7 cellular contexts compared by ENCODE assay signal in the genomic region with DNA sequence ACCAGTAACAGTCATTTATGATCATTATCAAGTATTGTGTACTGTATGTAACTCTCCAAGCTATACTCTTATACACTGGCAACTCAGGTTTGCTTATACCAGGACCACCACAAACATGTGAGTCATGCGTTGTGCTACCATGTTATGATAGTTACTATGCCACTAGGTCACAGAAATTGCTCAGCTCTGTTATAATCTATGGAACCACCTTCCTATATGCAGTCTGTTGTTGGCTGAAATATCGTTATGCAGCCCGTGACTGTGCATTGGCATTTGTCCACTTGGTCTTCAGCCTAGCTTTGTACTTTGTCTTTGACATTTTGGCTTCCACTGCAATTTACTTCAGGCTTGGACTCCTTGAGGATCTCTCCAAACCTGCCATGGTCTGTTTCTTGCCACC. TPM values are rescaled to one million over a fixed set of nuclear protein-coding genes. Genes with fewer than 3 reads are reported as not detected.
DNase-seq lines count a peak whose midpoint lies in the region; ATAC-seq, FAIRE-seq and TF ChIP-seq lines count a peak whose summit lies in the region.
"Not testable (repeated sequence)": the region's sequence is repeated elsewhere in the genome, so short reads cannot be mapped to it uniquely, and the experiment has no call there.

No MANE protein-coding gene starts in this region.

- intact Hi-C loops in PC-3 (cut with micrococcal nuclease); activated CD4-positive, alpha-beta T cell treated with anti-CD3 and anti-CD28 coated beads for 36 hours (cut with DNase I, micrococcal nuclease); K562 (cut with micrococcal nuclease); heart left ventricle (cut with DNase I): not testable (repeated sequence)

- ATAC-seq in PC-3 (peak; percentile 40; the same call in 1 of the 2 replicates), K562 (peak; percentile 86), heart left ventricle (peak in 3 of 4 donors; percentile 19 to 22 (median 20))
- peak; percentile 53 for ATAC-seq in activated CD4-positive, alpha-beta T cell treated with anti-CD3 and anti-CD28 coated beads for 36 hours
- ATAC-seq in stimulated activated naive CD8-positive, alpha-beta T cell treated with anti-CD3 and anti-CD28 coated beads, Interleukin-15, Interleukin-2, amounts not matched to agents 100 U/mL and 50 U/mL, for 24 hours = peak; percentile 48

- H3K36me3 ChIP-seq in PC-3 (ENCODE audit: low read depth, low read length); K562 (ENCODE audit: control insufficient read depth, insufficient read depth, low read length); heart left ventricle: not testable (repeated sequence)

- not testable (repeated sequence) for H3K27ac Mint-ChIP-seq in activated CD4-positive, alpha-beta T cell treated with anti-CD3 and anti-CD28 coated beads for 36 hours

- not testable (repeated sequence) for TF ChIP-seq CTCF in PC-3 (conservative IDR thresholded peaks at IDR 0.05; ENCODE audit: low read depth, low read length); K562 (IDR thresholded peaks at IDR 0.05 in 2 of 3, conservative IDR thresholded peaks at IDR 0.05 in 1 of 3; ENCODE audit: insufficient read depth in 2 of 3, low read depth in 1 of 3, low read length in 3 of 3); heart left ventricle (IDR thresholded peaks at IDR 0.05)

- peak; percentile 90 for FAIRE-seq in K562 (lab: Jason Lieb, UNC)

- H3K4me3 ChIP-seq in PC-3 (ENCODE audit: low read length); K562; heart left ventricle: not testable (repeated sequence)

- TF ChIP-seq POLR2A in K562 (conservative IDR thresholded peaks at IDR 0.05); erythroblast (IDR thresholded peaks at IDR 0.05; ENCODE audit: low read length); heart left ventricle (IDR thresholded peaks at IDR 0.05): not testable (repeated sequence)

- H3K9me3 Mint-ChIP-seq in activated CD4-positive, alpha-beta T cell treated with anti-CD3 and anti-CD28 coated beads for 36 hours (ENCODE audit: low read depth) = not testable (repeated sequence)

- DNase-seq in HT1080 (ENCODE audit: low read depth) (peak; percentile 32), PC-3 (peak; percentile 31), K562 (ENCODE audit: extremely low read depth in 1 of 4, low spot score in 3 of 4) (peak in 1 of 4 experiments; percentile 51), erythroblast (lab: John Stamatoyannopoulos, UW) (peak; percentile 78 to 86)
- DNase-seq in activated CD4-positive, alpha-beta T cell treated with anti-CD3 and anti-CD28 coated beads for 36 hours; heart left ventricle; stimulated activated naive CD8-positive, alpha-beta T cell treated with anti-CD3 and anti-CD28 coated beads, Interleukin-15, Interleukin-2, amounts not matched to agents 100 U/mL and 50 U/mL, for 24 hours: not testable (repeated sequence)

- 5% methylated on average over 3 of the region's 3 CpGs for WGBS in K562 (ENCODE audit: insufficient coverage, low coverage, missing lambda C conversion rate)
- WGBS in heart left ventricle, 4 donors = 47 to 71% (median 58%) methylated on average over 3 of the region's 3 CpGs

- H3F3A ChIP-seq in PC-3 (ENCODE audit: low read length, unreplicated experiment) = not testable (repeated sequence)

- not testable (repeated sequence) for TF ChIP-seq EP300 in K562 (IDR thresholded peaks at IDR 0.05; ENCODE audit: low read length)

- H3K79me2 ChIP-seq in PC-3 (ENCODE audit: low read length); K562 (ENCODE audit: control insufficient read depth, insufficient read depth, low read length): not testable (repeated sequence)

- CTCF ChIA-PET in PC-3 (lab: Charles Lee); activated CD4-positive, alpha-beta T cell treated with anti-CD3 and anti-CD28 coated beads for 36 hours (lab: Charles Lee); K562 (lab: Yijun Ruan, JAX; ENCODE audit: low intra/inter-chr PET ratio): not testable (repeated sequence)

- H3K9ac ChIP-seq in PC-3 (ENCODE audit: low read length); K562 (ENCODE audit: insufficient read depth in 1 of 2, low read depth in 2 of 2, low read length in 2 of 2): not testable (repeated sequence)

- not testable (repeated sequence) for H3K9me1 ChIP-seq in K562 (ENCODE audit: control insufficient read depth, insufficient read depth, low read length)

- BruUV-seq in PC-3 (replicated peaks; lab: Mats Ljungman, UMichigan); K562 (replicated peaks; lab: Mats Ljungman, UMichigan): not testable (repeated sequence)

- H4K20me1 ChIP-seq in PC-3 (ENCODE audit: low read length); K562 (replicated peaks; ENCODE audit: control insufficient read depth, insufficient read depth, low read length): not testable (repeated sequence)

- H3K9me3 ChIP-seq in PC-3 (ENCODE audit: low read length); K562 (replicated peaks; ENCODE audit: control insufficient read depth, insufficient read depth, low read depth, low read length); heart left ventricle: not testable (repeated sequence)

- H3K4me1 Mint-ChIP-seq in activated CD4-positive, alpha-beta T cell treated with anti-CD3 and anti-CD28 coated beads for 36 hours = not testable (repeated sequence)

- not testable (repeated sequence) for H3K27me3 Mint-ChIP-seq in activated CD4-positive, alpha-beta T cell treated with anti-CD3 and anti-CD28 coated beads for 36 hours

- not testable (repeated sequence) for H3K27ac ChIP-seq in PC-3 (ENCODE audit: low read length); heart left ventricle
- H3K27ac ChIP-seq in K562 (ENCODE audit: extremely low read depth, low read depth, low read length) = peak overlapping the region; percentile 51; the same call in 1 of the 3 replicates

- not testable (repeated sequence) for H2AFZ ChIP-seq in PC-3 (ENCODE audit: low read length); K562 (ENCODE audit: low read depth, low read length)

- H3K9me2 ChIP-seq in PC-3 (replicated peaks; ENCODE audit: low read length) = not testable (repeated sequence)

- in situ Hi-C loops in K562 (cut with MboI) = not testable (repeated sequence)

- not testable (repeated sequence) for H3K27me3 ChIP-seq in PC-3 (ENCODE audit: low read length); K562 (ENCODE audit: control insufficient read depth in 2 of 2, insufficient read depth in 2 of 2, low read length in 2 of 2); heart left ventricle

- H3K4me2 ChIP-seq in PC-3 (ENCODE audit: low read length) = not testable (repeated sequence)
- H3K4me2 ChIP-seq in K562 (ENCODE audit: insufficient read depth, low read length) = peak overlapping the region; percentile 6; the same call in 1 of the 2 replicates

- TF ChIP-seq RAD21 in K562 (CRISPR knock-in tag; conservative IDR thresholded peaks at IDR 0.05 in 1 of 2, IDR thresholded peaks at IDR 0.05 in 1 of 2) = not testable (repeated sequence)

- not testable (repeated sequence) for H3K36me3 Mint-ChIP-seq in activated CD4-positive, alpha-beta T cell treated with anti-CD3 and anti-CD28 coated beads for 36 hours (ENCODE audit: low read depth)

- H3K4me1 ChIP-seq in PC-3 (ENCODE audit: insufficient read depth, low read length); K562 (replicated peaks in 1 of 2; ENCODE audit: control insufficient read depth in 2 of 2, insufficient read depth in 2 of 2, low read length in 2 of 2); heart left ventricle: not testable (repeated sequence)

- POLR2A ChIA-PET in PC-3 (lab: Charles Lee; ENCODE audit: unreplicated experiment); activated CD4-positive, alpha-beta T cell treated with anti-CD3 and anti-CD28 coated beads for 36 hours (lab: Charles Lee); K562 (lab: Yijun Ruan, JAX): not testable (repeated sequence)

- H3K4me3 Mint-ChIP-seq in activated CD4-positive, alpha-beta T cell treated with anti-CD3 and anti-CD28 coated beads for 36 hours = not testable (repeated sequence)

RNA-seq across cellular contexts. Expression of a gene that starts 7.5 kb away (rescaled TPM):
- total RNA-seq in HT1080 (2014; rRNA removed; shearing (Covaris generic)) = 38.2 and 41.1 TPM in 2 replicates
- polyA plus RNA-seq in HT1080 (2015; cell fraction: cytosol; rRNA removed) = 19.0 and 20.6 TPM in 2 replicates
- polyA plus RNA-seq in HT1080 (2015; cell fraction: nucleus; rRNA removed) = 186 and 190 TPM in 2 replicates
- 53.8 and 72.2 TPM in 2 replicates for total RNA-seq in PC-3 (2014; rRNA removed)
- total RNA-seq in activated CD4-positive, alpha-beta T cell treated with anti-CD3 and anti-CD28 coated beads for 36 hours = 100 to 1,000 TPM in 1 of 2 experiments, 10 to 100 TPM in 1; 97.0 to 125 TPM
- 399 and 677 TPM in 2 replicates for total RNA-seq in K562 (2011; cell fraction: chromatin; rRNA removed; ENCODE audit: low replicate concordance)
- 337 and 381 TPM in 2 replicates for total RNA-seq in K562 (2011; cell fraction: nucleolus; rRNA removed)
- total RNA-seq in K562 (2011; cell fraction: nucleoplasm; rRNA removed) = 261 and 283 TPM in 2 replicates
- 47.6 and 52.0 TPM in 2 replicates for total RNA-seq in K562 (2014; rRNA removed)
- total RNA-seq in K562 (2014; rRNA removed; fragmentation: Illumina TruSeq; extraction: Trizol) = 29.9 and 30.0 TPM in 2 replicates
- total RNA-seq in K562 (2015; rRNA removed; fragmentation: Illumina TruSeq; extraction: Trizol) = 35.3 and 37.5 TPM in 2 replicates
- total RNA-seq in K562 (2021) = 88.9 and 93.2 TPM in 2 replicates
- polyA plus RNA-seq in K562 (2011; rRNA removed) = 47.1 and 55.0 TPM in 2 replicates
- 29.8 and 31.9 TPM in 2 replicates for polyA plus RNA-seq in K562 (2011; cell fraction: cytosol; rRNA removed)
- polyA plus RNA-seq in K562 (2011; cell fraction: nucleus; rRNA removed) = 348 and 459 TPM in 2 replicates
- polyA plus RNA-seq in K562 (2012) = 57.0 and 73.6 TPM in 2 replicates
- 42.5 and 45.3 TPM in 2 replicates for polyA plus RNA-seq in K562 (2014; fragmentation: Illumina TruSeq; extraction: Trizol)
- 1 to 10 TPM; 3.6 to 5.5 TPM for polyA plus RNA-seq in K562 (2014; fragmentation: Nextera tagmentation; extraction: Ambion mirVana)
- polyA plus RNA-seq in K562 (2014; rRNA removed) = 70.7 and 73.1 TPM in 2 replicates
- 53.7 and 55.3 TPM in 2 replicates for polyA minus RNA-seq in K562 (2011; rRNA and poly(A)+ RNA removed)
- 22.5 and 25.8 TPM in 2 replicates for polyA minus RNA-seq in K562 (2011; cell fraction: cytosol; rRNA and poly(A)+ RNA removed)
- 140 and 145 TPM in 2 replicates for polyA minus RNA-seq in K562 (2011; cell fraction: nucleus; rRNA and poly(A)+ RNA removed)
- total RNA-seq in heart left ventricle = 10 to 100 TPM in 1 of 9 donors, 1 to 10 TPM in 8; 2.3 to 15.1 (median 6.9) TPM
- 1 to 10 TPM; 6.4 to 8.0 TPM for polyA plus RNA-seq in heart left ventricle

Comparison
In these comparisons a context has a peak if more than half of its experiments do, and no peak if none do; other contexts are left out.
1. ATAC-seq: peak in every context shown above with its lines; median percentile 86 in K562; 53 in activated CD4-positive, alpha-beta T cell treated with anti-CD3 and anti-CD28 coated beads for 36 hours; 48 in stimulated activated naive CD8-positive, alpha-beta T cell treated with anti-CD3 and anti-CD28 coated beads, Interleukin-15, Interleukin-2, amounts not matched to agents 100 U/mL and 50 U/mL, for 24 hours; 40 in PC-3; 20 in heart left ventricle.